ENCODE assay signal across 8 cellular contexts in the genomic region with DNA sequence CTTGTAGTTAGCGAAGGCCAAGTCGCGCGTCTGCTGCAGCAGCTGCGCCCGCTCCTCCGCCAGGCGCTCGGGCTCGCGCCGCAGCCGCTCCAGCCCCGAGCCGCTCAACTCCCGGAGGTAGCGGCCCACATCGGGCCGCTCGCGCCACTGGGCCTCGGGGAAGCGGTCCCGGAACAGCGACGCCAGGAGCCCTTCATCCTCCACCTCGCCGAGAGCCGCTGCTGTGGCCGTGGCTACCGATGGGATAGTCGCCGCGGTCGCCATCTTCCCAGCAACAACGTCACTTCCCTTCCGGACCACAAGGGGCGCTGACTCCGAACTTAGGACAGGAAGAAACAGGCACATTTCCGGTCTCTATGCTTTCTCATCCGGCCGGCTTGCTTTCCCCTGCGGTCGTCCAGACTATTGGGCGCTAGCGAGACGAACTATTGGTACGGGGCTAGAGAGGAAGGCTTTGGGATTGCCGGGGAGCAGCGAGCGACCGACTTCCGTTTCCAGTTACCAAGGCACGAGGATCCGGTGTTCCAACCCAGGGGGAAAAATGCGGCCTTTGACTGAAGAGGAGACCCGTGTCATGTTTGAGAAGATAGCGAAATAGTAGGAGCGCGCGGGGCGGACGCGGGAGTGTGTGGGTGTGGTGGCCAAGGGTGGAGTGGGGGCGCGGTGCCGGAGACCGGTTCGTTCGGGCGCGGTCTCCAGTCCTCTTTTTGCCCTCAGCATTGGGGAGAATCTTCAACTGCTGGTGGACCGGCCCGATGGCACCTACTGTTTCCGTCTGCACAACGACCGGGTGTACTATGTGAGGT. TPM values are rescaled to one million over a fixed set of nuclear protein-coding genes. Genes with fewer than 3 reads are reported as not detected.
DNase-seq lines count a peak whose midpoint lies in the region; ATAC-seq and TF ChIP-seq lines count a peak whose summit lies in the region.

A gene with protein sequence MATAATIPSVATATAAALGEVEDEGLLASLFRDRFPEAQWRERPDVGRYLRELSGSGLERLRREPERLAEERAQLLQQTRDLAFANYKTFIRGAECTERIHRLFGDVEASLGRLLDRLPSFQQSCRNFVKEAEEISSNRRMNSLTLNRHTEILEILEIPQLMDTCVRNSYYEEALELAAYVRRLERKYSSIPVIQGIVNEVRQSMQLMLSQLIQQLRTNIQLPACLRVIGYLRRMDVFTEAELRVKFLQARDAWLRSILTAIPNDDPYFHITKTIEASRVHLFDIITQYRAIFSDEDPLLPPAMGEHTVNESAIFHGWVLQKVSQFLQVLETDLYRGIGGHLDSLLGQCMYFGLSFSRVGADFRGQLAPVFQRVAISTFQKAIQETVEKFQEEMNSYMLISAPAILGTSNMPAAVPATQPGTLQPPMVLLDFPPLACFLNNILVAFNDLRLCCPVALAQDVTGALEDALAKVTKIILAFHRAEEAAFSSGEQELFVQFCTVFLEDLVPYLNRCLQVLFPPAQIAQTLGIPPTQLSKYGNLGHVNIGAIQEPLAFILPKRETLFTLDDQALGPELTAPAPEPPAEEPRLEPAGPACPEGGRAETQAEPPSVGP (minus strand): TSS at position 276 of the 806 bp plus-strand sequence. CDS start 12 bp downstream, at position 264.
A gene (plus strand): TSS at position 484 of the 806 bp plus-strand sequence. CDS start 58 bp downstream, at position 542.

- intact Hi-C loops in breast epithelium (cut with DNase I; ENCODE audit: low total_unique reads) = no loop called here

- TF ChIP-seq CTCF in AG04450 (IDR thresholded peaks at IDR 0.05; ENCODE audit: low read depth, low read length) (peak; percentile 79), VCaP (conservative IDR thresholded peaks at IDR 0.05) (peak; percentile 77), breast epithelium (IDR thresholded peaks at IDR 0.05) (peak; percentile 93 to 98 (median 94))

- POLR2A ChIA-PET in AG04450 (lab: Yijun Ruan, JAX) = interaction anchor here (0.9 to 1.1 kb wide), 2 partner anchors 11 kb away, joined by 3 read pairs; no protein-coding TSS in a partner anchor

- peak within 1 kb of the TSS; percentile 80 for H3K27ac ChIP-seq in AG04450 (ENCODE audit: low read depth, low read length)
- H3K27ac ChIP-seq in VCaP = peak within 1 kb of the TSS; percentile 90
- H3K27ac ChIP-seq in breast epithelium = peak within 1 kb of the TSS; percentile 83 to 88
- H3K27ac ChIP-seq in skeletal muscle tissue (ENCODE audit: low read depth, low read length) = peak within 1 kb of the TSS; percentile 86

- H3K36me3 ChIP-seq in breast epithelium = peaks cover 5% of the 10 kb centered on the region
- H3K36me3 ChIP-seq in skeletal muscle tissue (ENCODE audit: control insufficient read depth in 3 of 3, insufficient read depth in 3 of 3, low read length in 3 of 3) = peaks cover 21 to 43% (median 37%) of the 10 kb centered on the region in 3 donors

- H3K27me3 ChIP-seq in AG04450 (ENCODE audit: control insufficient read depth, insufficient read depth, low read length) (no peaks in the 10 kb centered on the region), breast epithelium (no peaks in the 10 kb centered on the region), skeletal muscle tissue (ENCODE audit: control insufficient read depth in 3 of 3, insufficient read depth in 3 of 3, low read length in 3 of 3) (no peaks in the 10 kb centered on the region)

- peaks cover 3 to 8% of the 10 kb centered on the region in 2 donors for H3K4me1 ChIP-seq in breast epithelium
- peaks cover 16 to 26% (median 24%) of the 10 kb centered on the region in 3 donors for H3K4me1 ChIP-seq in skeletal muscle tissue (ENCODE audit: control insufficient read depth in 3 of 3, insufficient read depth in 3 of 3, low read length in 3 of 3)

- DNase-seq in AG04450 (ENCODE audit: low read depth, low spot score) = peak; percentile 97
- peak; percentile 89 for DNase-seq in NCI-H2196 treated with DMSO at 0.1 percent for 48 hours (lab: John Stamatoyannopoulos, UW; ENCODE audit: unreplicated experiment)
- peak; percentile 94 to 95 for DNase-seq in breast epithelium (ENCODE audit: low spot score in 2 of 2)

- no peaks in the 10 kb centered on the region; the same call in 1 of the 2 replicates for H3K9me3 ChIP-seq in AG04450 (ENCODE audit: control insufficient read depth, insufficient read depth, low read length)
- no peaks in the 10 kb centered on the region for H3K9me3 ChIP-seq in breast epithelium
- no peaks in the 10 kb centered on the region for H3K9me3 ChIP-seq in iPS-18c (ENCODE audit: control insufficient read depth, insufficient read depth, low read length)
- H3K9me3 ChIP-seq in skeletal muscle tissue (ENCODE audit: control insufficient read depth in 3 of 3, low read length in 3 of 3) = no peaks in the 10 kb centered on the region

- peak within 1 kb of the TSS; percentile 86 to 93 (median 91) for H3K9ac ChIP-seq in skeletal muscle tissue (ENCODE audit: low read depth in 1 of 3, low read length in 3 of 3)

- ATAC-seq in GM18870 (IDR thresholded peaks at IDR 0.05; ENCODE audit: unreplicated experiment) (peak; percentile 85), HG03135 (IDR thresholded peaks at IDR 0.05; ENCODE audit: unreplicated experiment) (peak; percentile 90)

- CTCF ChIA-PET in AG04450 (lab: Charles Lee) = no interaction called here

- TF ChIP-seq POLR2A in breast epithelium (IDR thresholded peaks at IDR 0.05) = no peak

- H3K4me3 ChIP-seq in AG04450 (ENCODE audit: low read depth, low read length) (peak within 1 kb of the TSS; percentile 94), breast epithelium (peak within 1 kb of the TSS; percentile 68 to 89 (median 76)), iPS-18c (ENCODE audit: insufficient read depth, low read depth, low read length) (peak within 1 kb of the TSS; percentile 97), skeletal muscle tissue (ENCODE audit: low read length in 3 of 3) (peak within 1 kb of the TSS; percentile 95 to 96 (median 96))

RNA-seq across cellular contexts. Expression of the first gene that starts in this region (rescaled TPM):
- polyA plus RNA-seq in AG04450 (2011; rRNA removed) = 22.6 and 27.5 TPM in 2 replicates
- polyA minus RNA-seq in AG04450 (2011; rRNA and poly(A)+ RNA removed) = 37.9 and 43.5 TPM in 2 replicates
- total RNA-seq in breast epithelium (10 to 100 TPM; 40.2 to 52.8 (median 44.9) TPM), skeletal muscle tissue (36.0 TPM)

RNA-seq across cellular contexts. Expression of the second gene that starts in this region (rescaled TPM):
- 12.1 and 13.6 TPM in 2 replicates for polyA plus RNA-seq in AG04450 (2011; rRNA removed)
- 10.1 and 10.8 TPM in 2 replicates for polyA minus RNA-seq in AG04450 (2011; rRNA and poly(A)+ RNA removed)
- 10 to 100 TPM; 10.6 to 16.1 (median 15.4) TPM for total RNA-seq in breast epithelium
- 21.9 TPM for total RNA-seq in skeletal muscle tissue

Comparison
In these comparisons a context has a peak if more than half of its experiments do, and no peak if none do; other contexts are left out.
1. Peak in every context shown above with its lines: DNase-seq, ATAC-seq, H3K4me3 ChIP-seq and H3K27ac ChIP-seq.